ENCODE assay signal across 9 cellular contexts in the genomic region with DNA sequence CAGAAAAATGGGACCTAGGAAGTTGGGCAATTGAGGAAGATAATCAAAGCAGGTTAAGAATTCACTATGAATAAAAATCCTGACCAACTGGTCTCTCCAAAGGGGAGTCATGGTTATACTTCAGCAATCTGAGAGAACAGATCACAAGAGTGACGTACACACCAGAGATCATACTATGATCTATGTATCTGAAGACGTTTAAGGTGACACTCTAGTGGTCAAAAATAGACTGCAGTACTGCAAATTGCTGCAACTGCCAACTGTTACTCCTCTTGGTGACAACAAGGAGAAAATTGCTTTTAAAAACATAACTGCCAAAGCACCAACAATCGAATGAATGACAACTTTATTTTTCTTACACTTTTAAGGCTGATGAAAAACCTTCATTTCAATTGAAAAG. TPM values are rescaled to one million over a fixed set of nuclear protein-coding genes. Genes with fewer than 3 reads are reported as not detected.
A peak's percentile ranks its signal among the peaks of the same experiment; 100 is the strongest.
DNase-seq lines count a peak whose midpoint lies in the region; ATAC-seq, FAIRE-seq and TF ChIP-seq lines count a peak whose summit lies in the region.
"Had no signal": no experiment of that assay in that cellular context is flagged by ENCODE, and none has a peak within 500 bp of the region (broad histone marks: within the 10 kb centered on the region; RNA-seq: fewer than 3 reads in every experiment).

No MANE protein-coding gene starts in this region.

- no peak overlapping the region for H3K4me2 ChIP-seq in keratinocyte (ENCODE audit: control insufficient read depth, extremely low read depth, insufficient read depth, low read depth, low read length)

- no peaks in the 10 kb centered on the region for H3K9me1 ChIP-seq in keratinocyte (ENCODE audit: control insufficient read depth, extremely low read depth, insufficient read depth, low read length)

- peak in 2 of 3 experiments; percentile 32 to 44 for TF ChIP-seq CTCF in keratinocyte (optimal IDR thresholded peaks at IDR 0.05 in 1 of 3, IDR thresholded peaks at IDR 0.05 in 1 of 3, conservative IDR thresholded peaks at IDR 0.05 in 1 of 3; ENCODE audit: extremely low read depth in 1 of 3, insufficient read depth in 2 of 3, low read length in 3 of 3)

- H3K27ac ChIP-seq in keratinocyte (ENCODE audit: control insufficient read depth, insufficient read depth, low read length), result no peak overlapping the region
- H3K27ac ChIP-seq: SK-N-MC had no signal

- H3K9me3 ChIP-seq in keratinocyte (ENCODE audit: control insufficient read depth, low read depth, low read length), result no peaks in the 10 kb centered on the region

- H3K27me3 Mint-ChIP-seq in T-helper 2 cell treated with Interferon-gamma antibody and Interleukin-4, amounts not matched to agents 5 μg/mL and 100 μg/mL, for 36 hours (ENCODE audit: low read depth), result no peaks in the 10 kb centered on the region

- peaks cover 6% of the 10 kb centered on the region for H3K4me1 ChIP-seq in keratinocyte (ENCODE audit: control insufficient read depth, extremely low read depth, insufficient read depth, low read length)

- H3K36me3 Mint-ChIP-seq in T-helper 2 cell treated with Interferon-gamma antibody and Interleukin-4, amounts not matched to agents 5 μg/mL and 100 μg/mL, for 36 hours (ENCODE audit: low read depth), result peaks cover 43% of the 10 kb centered on the region

- H3K27me3 ChIP-seq in keratinocyte (ENCODE audit: control insufficient read depth, extremely low read depth, insufficient read depth, low read length), result no peaks in the 10 kb centered on the region

- H4K20me1 ChIP-seq in keratinocyte (ENCODE audit: control insufficient read depth, extremely low read depth, insufficient read depth, low read length), result no peaks in the 10 kb centered on the region

- peaks cover 75% of the 10 kb centered on the region for H3K79me2 ChIP-seq in keratinocyte (ENCODE audit: control insufficient read depth, insufficient read depth, low read length)

- peaks cover 25% of the 10 kb centered on the region for H3K4me1 Mint-ChIP-seq in T-helper 2 cell treated with Interferon-gamma antibody and Interleukin-4, amounts not matched to agents 5 μg/mL and 100 μg/mL, for 36 hours (ENCODE audit: low read depth)

- no peaks in the 10 kb centered on the region for H3K9me3 Mint-ChIP-seq in T-helper 2 cell treated with Interferon-gamma antibody and Interleukin-4, amounts not matched to agents 5 μg/mL and 100 μg/mL, for 36 hours

- peaks cover 13 to 14% of the 10 kb centered on the region in 2 experiments for H3K36me3 ChIP-seq in keratinocyte (ENCODE audit: control insufficient read depth in 2 of 2, extremely low read depth in 1 of 2, insufficient read depth in 2 of 2, low read length in 2 of 2)

- H3K27ac Mint-ChIP-seq in T-helper 2 cell treated with Interferon-gamma antibody and Interleukin-4, amounts not matched to agents 5 μg/mL and 100 μg/mL, for 36 hours, result peak overlapping the region; percentile 36

- no peak overlapping the region for H3K9ac ChIP-seq in keratinocyte (ENCODE audit: control insufficient read depth, extremely low read depth, insufficient read depth, low read length)

- FAIRE-seq in keratinocyte (lab: Jason Lieb, UNC), result peak; percentile 9

- peak; percentile 35 for DNase-seq in D341Med (ENCODE audit: low spot score)
- peak; percentile 46 for DNase-seq in HCEC 1CT
- no peak for DNase-seq in T-helper 2 cell treated with Interferon-gamma antibody and Interleukin-4, amounts not matched to agents 5 μg/mL and 100 μg/mL, for 36 hours (ENCODE audit: low spot score)
- no peak for DNase-seq in keratinocyte (ENCODE audit: low read depth, low spot score)
- no peak for DNase-seq in T-helper 9 cell
- no peak for DNase-seq in NCI-H524 treated with DMSO at 0.1 percent for 48 hours (lab: John Stamatoyannopoulos, UW)
- no peak for DNase-seq in A172 (ENCODE audit: low spot score)

- dilution Hi-C loops in keratinocyte (cut with MboI; ENCODE audit: extremely low pct_ligation_motif_present, low sequenced_read_pairs), result no loop called here

- no peak overlapping the region for H3K4me3 ChIP-seq in keratinocyte (ENCODE audit: control insufficient read depth in 2 of 3, extremely low read depth in 1 of 3, insufficient read depth in 2 of 3, low read depth in 1 of 3, low read length in 3 of 3)
- H3K4me3 ChIP-seq: SK-N-MC had no signal

- no peak for ATAC-seq in HG02623 (IDR thresholded peaks at IDR 0.05; ENCODE audit: unreplicated experiment)

- no peak overlapping the region for H3K4me3 Mint-ChIP-seq in T-helper 2 cell treated with Interferon-gamma antibody and Interleukin-4, amounts not matched to agents 5 μg/mL and 100 μg/mL, for 36 hours

- H2AFZ ChIP-seq in keratinocyte (ENCODE audit: control insufficient read depth, low read length), result no peak overlapping the region

RNA-seq across cellular contexts. Expression of a gene that starts 4.9 kb away (rescaled TPM):
- 21.3 to 60.3 TPM (median 27.3 TPM) in 3 replicates for polyA plus RNA-seq in keratinocyte
- 60.9 TPM for polyA plus RNA-seq in keratinocyte (2011; ENCODE audit: low read depth)
- polyA plus RNA-seq in keratinocyte (2011; cell fraction: cytosol; rRNA removed), result 26.2 and 58.6 TPM in 2 replicates
- polyA plus RNA-seq in keratinocyte (2011; cell fraction: nucleus; rRNA removed), result 17.1 and 21.9 TPM in 2 replicates
- polyA plus RNA-seq in keratinocyte (2012; ENCODE audit: low replicate concordance), result 34.6 and 80.5 TPM in 2 replicates
- 1.6 to 20.2 TPM (median 4.8 TPM) in 3 replicates for polyA minus RNA-seq in keratinocyte
- polyA minus RNA-seq in keratinocyte (2011; cell fraction: cytosol; rRNA and poly(A)+ RNA removed), result 10.4 TPM
- 0.74 and 8.5 TPM in 2 replicates for polyA minus RNA-seq in keratinocyte (2011; cell fraction: nucleus; rRNA and poly(A)+ RNA removed)
- total RNA-seq in A172 (2014; rRNA removed; shearing (Covaris generic)), result 55.5 and 79.6 TPM in 2 replicates

RNA-seq across cellular contexts. Expression of a gene that starts 4.9 kb away (rescaled TPM):
- 167 to 237 TPM (median 187 TPM) in 3 replicates for polyA plus RNA-seq in keratinocyte
- polyA plus RNA-seq in keratinocyte (2011; ENCODE audit: low read depth), result 164 TPM
- polyA plus RNA-seq in keratinocyte (2011; cell fraction: cytosol; rRNA removed), result 230 and 415 TPM in 2 replicates
- polyA plus RNA-seq in keratinocyte (2011; cell fraction: nucleus; rRNA removed), result 141 and 170 TPM in 2 replicates
- polyA plus RNA-seq in keratinocyte (2012; ENCODE audit: low replicate concordance), result 98.4 and 99.6 TPM in 2 replicates
- 34.4 to 120 TPM (median 68.7 TPM) in 3 replicates for polyA minus RNA-seq in keratinocyte
- polyA minus RNA-seq in keratinocyte (2011; cell fraction: cytosol; rRNA and poly(A)+ RNA removed), result 73.7 TPM
- polyA minus RNA-seq in keratinocyte (2011; cell fraction: nucleus; rRNA and poly(A)+ RNA removed), result 19.2 and 34.1 TPM in 2 replicates
- total RNA-seq in A172 (2014; rRNA removed; shearing (Covaris generic)), result 120 and 139 TPM in 2 replicates

RNA-seq across cellular contexts. Expression of a gene that starts 5.2 kb away (rescaled TPM):
- polyA plus RNA-seq in keratinocyte, result 13.4 to 23.0 TPM (median 22.8 TPM) in 3 replicates
- polyA plus RNA-seq in keratinocyte (2011; ENCODE audit: low read depth), result 10.6 TPM
- polyA plus RNA-seq in keratinocyte (2011; cell fraction: cytosol; rRNA removed), result 10.8 and 18.5 TPM in 2 replicates
- 18.7 and 19.2 TPM in 2 replicates for polyA plus RNA-seq in keratinocyte (2011; cell fraction: nucleus; rRNA removed)
- 14.4 and 15.4 TPM in 2 replicates for polyA plus RNA-seq in keratinocyte (2012; ENCODE audit: low replicate concordance)
- polyA minus RNA-seq in keratinocyte, result 10.4 to 19.7 TPM (median 16.8 TPM) in 3 replicates
- polyA minus RNA-seq in keratinocyte (2011; cell fraction: cytosol; rRNA and poly(A)+ RNA removed), result 11.9 TPM
- polyA minus RNA-seq in keratinocyte (2011; cell fraction: nucleus; rRNA and poly(A)+ RNA removed), result 14.1 and 24.3 TPM in 2 replicates
- 38.5 and 44.9 TPM in 2 replicates for total RNA-seq in A172 (2014; rRNA removed; shearing (Covaris generic))

RNA-seq across cellular contexts. Expression of a gene that starts 31.8 kb away (rescaled TPM):
- polyA plus RNA-seq in keratinocyte, result 3.8 to 6.3 TPM (median 3.9 TPM) in 3 replicates
- 6.2 TPM for polyA plus RNA-seq in keratinocyte (2011; ENCODE audit: low read depth)
- 3.6 and 5.3 TPM in 2 replicates for polyA plus RNA-seq in keratinocyte (2011; cell fraction: cytosol; rRNA removed)
- polyA plus RNA-seq in keratinocyte (2011; cell fraction: nucleus; rRNA removed), result 6.0 and 7.1 TPM in 2 replicates
- 4.5 and 5.2 TPM in 2 replicates for polyA plus RNA-seq in keratinocyte (2012; ENCODE audit: low replicate concordance)
- polyA minus RNA-seq in keratinocyte, result 2.0 to 5.8 TPM (median 4.2 TPM) in 3 replicates
- 4.8 TPM for polyA minus RNA-seq in keratinocyte (2011; cell fraction: cytosol; rRNA and poly(A)+ RNA removed)
- 3.1 and 4.0 TPM in 2 replicates for polyA minus RNA-seq in keratinocyte (2011; cell fraction: nucleus; rRNA and poly(A)+ RNA removed)
- total RNA-seq in A172 (2014; rRNA removed; shearing (Covaris generic)), result 3.5 and 6.6 TPM in 2 replicates

RNA-seq across cellular contexts. Expression of a gene that starts 50.5 kb away (rescaled TPM):
- 16.7 to 20.2 TPM (median 17.6 TPM) in 3 replicates for polyA plus RNA-seq in keratinocyte
- polyA plus RNA-seq in keratinocyte (2011; ENCODE audit: low read depth), result 14.7 TPM
- polyA plus RNA-seq in keratinocyte (2011; cell fraction: cytosol; rRNA removed), result 11.1 and 14.9 TPM in 2 replicates
- 26.0 and 31.5 TPM in 2 replicates for polyA plus RNA-seq in keratinocyte (2011; cell fraction: nucleus; rRNA removed)
- 13.4 and 14.0 TPM in 2 replicates for polyA plus RNA-seq in keratinocyte (2012; ENCODE audit: low replicate concordance)
- polyA minus RNA-seq in keratinocyte, result 15.6 to 47.5 TPM (median 35.0 TPM) in 3 replicates
- 22.8 TPM for polyA minus RNA-seq in keratinocyte (2011; cell fraction: cytosol; rRNA and poly(A)+ RNA removed)
- 31.4 and 44.6 TPM in 2 replicates for polyA minus RNA-seq in keratinocyte (2011; cell fraction: nucleus; rRNA and poly(A)+ RNA removed)
- total RNA-seq in A172 (2014; rRNA removed; shearing (Covaris generic)), result not detected in 2 replicates

Comparison
In these comparisons a context has a peak if more than half of its experiments do, and no peak if none do; other contexts are left out.
1. DNase-seq: peak in D341Med (single experiment) and HCEC 1CT (single experiment); none in T-helper 2 cell treated with Interferon-gamma antibody and Interleukin-4, amounts not matched to agents 5 μg/mL and 100 μg/mL, for 36 hours (single experiment), keratinocyte (single experiment), T-helper 9 cell (single experiment), NCI-H524 treated with DMSO at 0.1 percent for 48 hours (single experiment) and A172 (single experiment).